Comparison of ENCODE assay signal across 1 cellular context in the genomic region with DNA sequence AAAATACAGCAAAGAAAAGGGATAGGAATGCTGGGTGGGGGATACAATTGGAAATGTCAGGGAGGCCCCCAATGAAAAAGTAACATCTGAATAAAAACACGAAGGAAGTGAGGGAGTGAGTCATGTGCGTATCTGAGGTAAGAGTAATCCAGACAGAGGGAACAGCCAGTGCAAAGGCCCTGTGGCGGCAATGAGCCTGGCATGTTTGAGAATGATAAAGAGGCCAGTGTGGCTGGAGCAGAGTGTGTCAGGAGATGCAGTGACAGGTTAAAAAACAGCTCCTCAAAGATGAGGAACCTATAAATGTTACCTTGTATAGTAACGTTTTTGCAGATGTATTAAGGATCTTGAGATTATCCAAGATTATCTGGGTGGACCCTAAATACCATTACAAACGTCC.
TF ChIP-seq lines count a peak whose summit lies in the region.

No MANE protein-coding gene starts in this region.

TF ChIP-seq in WTC11, 78 proteins besides CTCF, POLR2A, EP300 and RAD21 (continued from another document):
- no peak for TF ChIP-seq MAX (CRISPR knock-in tag; IDR thresholded peaks at IDR 0.05)
- no peak for TF ChIP-seq ZNF138 (CRISPR knock-in tag; conservative IDR thresholded peaks at IDR 0.05)
- no peak for TF ChIP-seq MXD4 (CRISPR knock-in tag; IDR thresholded peaks at IDR 0.05; ENCODE audit: borderline replicate concordance)
- no peak for TF ChIP-seq TEAD4 (CRISPR knock-in tag; IDR thresholded peaks at IDR 0.05)
- TF ChIP-seq, protein P1, sequence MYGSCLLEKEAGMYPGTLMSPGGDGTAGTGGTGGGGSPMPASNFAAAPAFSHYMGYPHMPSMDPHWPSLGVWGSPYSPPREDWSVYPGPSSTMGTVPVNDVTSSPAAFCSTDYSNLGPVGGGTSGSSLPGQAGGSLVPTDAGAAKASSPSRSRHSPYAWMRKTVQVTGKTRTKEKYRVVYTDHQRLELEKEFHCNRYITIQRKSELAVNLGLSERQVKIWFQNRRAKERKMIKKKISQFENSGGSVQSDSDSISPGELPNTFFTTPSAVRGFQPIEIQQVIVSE (CRISPR knock-in tag; IDR thresholded peaks at IDR 0.05; ENCODE audit: borderline replicate concordance) = no peak
- TF ChIP-seq PRRX2 (CRISPR knock-in tag; IDR thresholded peaks at IDR 0.05) = no peak
TF ChIP-seq in WTC11: peak in this region for 0.
